ENCODE assay signal across 24 cellular contexts in genomic region chr12:45168976-45169375, GRCh38.
"Had no signal": no experiment of that assay in that cellular context is flagged by ENCODE, and none has a peak within 500 bp of the region (broad histone marks: within the 10 kb centered on the region; RNA-seq: fewer than 3 reads in every experiment).

No MANE protein-coding gene starts in this region.

- H3K27me3 ChIP-seq: adrenal gland, Peyer's patch had no signal

- H3K4me3 ChIP-seq: adrenal gland, Peyer's patch had no signal

- ATAC-seq: activated CD8-positive, alpha-beta T cell treated with anti-CD3 and anti-CD28 coated beads, Interleukin-2, amount 10 ng/mL, durations not matched to agents 7 days and 5 days; T-helper 17 cell; WTC11 had no signal

- DNase-seq: activated CD4-positive, alpha-beta T cell treated with anti-CD3 and anti-CD28 coated beads for 48 hours; activated CD4-positive, alpha-beta T cell treated with anti-CD3 and anti-CD28 coated beads, Interleukin-2, amount 50 U/mL, for 4 hours; activated CD4-positive, CD25-positive, alpha-beta regulatory T cell treated with anti-CD3 and anti-CD28 coated beads, Interleukin-2, amount 50 U/mL, for 72 hours; activated CD8-positive, alpha-beta T cell treated with anti-CD3 and anti-CD28 coated beads, Interleukin-2, amount 10 ng/mL, durations not matched to agents 7 days and 5 days; activated naive CD4-positive, alpha-beta T cell treated with anti-CD3 and anti-CD28 coated beads, Interleukin-2, amount 50 U/mL, for 16 hours; activated naive CD8-positive, alpha-beta T cell treated with anti-CD3 and anti-CD28 coated beads, Interleukin-2, amount 10 ng/mL, durations not matched to agents 7 days and 5 days; activated T-cell treated with anti-CD3 and anti-CD28 coated beads, Interleukin-2, amount 50 U/mL, for 48 hours; adrenal gland; anterior cingulate cortex; cerebellar nuclear complex; KG1; NCI-H1092 treated with DMSO at 0.1 percent for 48 hours; NCI-H1417 treated with DMSO at 0.1 percent for 48 hours; NCI-H187; NCI-H2081; NCI-H446; NCI-H82; Peyer's patch; Right ventricle myocardium superior; T-helper 17 cell; T-helper 9 cell had no signal

- FAIRE-seq: colon had no signal

- H3K9me3 ChIP-seq: adrenal gland, Peyer's patch had no signal

- H3K4me1 ChIP-seq: adrenal gland, Peyer's patch had no signal

- H3K36me3 ChIP-seq: adrenal gland, Peyer's patch had no signal

- H3K27ac ChIP-seq: adrenal gland, Peyer's patch, RWPE1 had no signal
